13 cellular contexts compared by ENCODE assay signal in genomic region chr7:158730383-158731055, GRCh38. TPM values are rescaled to one million over a fixed set of nuclear protein-coding genes. Genes with fewer than 3 reads are reported as not detected.
DNase-seq lines count a peak whose midpoint lies in the region; ATAC-seq and TF ChIP-seq lines count a peak whose summit lies in the region.
"Had no signal": no experiment of that assay in that cellular context is flagged by ENCODE, and none has a peak within 500 bp of the region (broad histone marks: within the 10 kb centered on the region; RNA-seq: fewer than 3 reads in every experiment).

No MANE protein-coding gene starts in this region.

- no peak overlapping the region for H3K4me3 Mint-ChIP-seq in CD4-positive, CD25-positive, alpha-beta regulatory T cell
- H3K4me3 Mint-ChIP-seq in neural crest cell = no peak overlapping the region
- no peak overlapping the region for H3K4me3 Mint-ChIP-seq in stimulated activated memory B cell treated with anti-CD40 and anti-IgM and Interleukin-4, amounts not matched to agents 10 μg/mL and 1 μg/mL and 100 μg/mL, for 72 hours

- ATAC-seq in CD4-positive, CD25-positive, alpha-beta regulatory T cell (ENCODE audit: low read depth in 2 of 2) = no peak
- ATAC-seq in stimulated activated memory B cell treated with anti-CD40 and anti-IgM and Interleukin-4, amounts not matched to agents 10 μg/mL and 1 μg/mL and 100 μg/mL, for 72 hours = no peak
- ATAC-seq in GM21360 (IDR thresholded peaks at IDR 0.05; ENCODE audit: unreplicated experiment) = no peak
- no peak for ATAC-seq in activated CD4-positive, CD25-positive, alpha-beta regulatory T cell treated with anti-CD3 and anti-CD28 coated beads, Interleukin-2, amount 50 U/mL, for 24 hours
- ATAC-seq: sciatic nerve had no signal

- H3K27me3 ChIP-seq in CD4-positive, CD25-positive, alpha-beta regulatory T cell (ENCODE audit: control insufficient read depth, insufficient read depth, low read length) = no peaks in the 10 kb centered on the region

- H3K4me1 ChIP-seq in CD4-positive, CD25-positive, alpha-beta regulatory T cell (ENCODE audit: control insufficient read depth, insufficient read depth, low read length, poor library complexity, severe bottlenecking) = no peaks in the 10 kb centered on the region
- H3K4me1 ChIP-seq: HAP-1 had no signal

- H3K27me3 Mint-ChIP-seq in CD4-positive, CD25-positive, alpha-beta regulatory T cell = no peaks in the 10 kb centered on the region
- no peaks in the 10 kb centered on the region for H3K27me3 Mint-ChIP-seq in neural crest cell (ENCODE audit: low read depth)
- no peaks in the 10 kb centered on the region for H3K27me3 Mint-ChIP-seq in stimulated activated memory B cell treated with anti-CD40 and anti-IgM and Interleukin-4, amounts not matched to agents 10 μg/mL and 1 μg/mL and 100 μg/mL, for 72 hours

- peaks cover 24% of the 10 kb centered on the region for H3K36me3 Mint-ChIP-seq in CD4-positive, CD25-positive, alpha-beta regulatory T cell
- H3K36me3 Mint-ChIP-seq in neural crest cell (ENCODE audit: low read depth) = peaks cover 13% of the 10 kb centered on the region
- H3K36me3 Mint-ChIP-seq in stimulated activated memory B cell treated with anti-CD40 and anti-IgM and Interleukin-4, amounts not matched to agents 10 μg/mL and 1 μg/mL and 100 μg/mL, for 72 hours = peaks cover 38% of the 10 kb centered on the region

- H3K4me3 ChIP-seq in CD4-positive, CD25-positive, alpha-beta regulatory T cell (ENCODE audit: low read depth, low read length) = no peak overlapping the region
- peak overlapping the region; percentile 36; the same call in 1 of the 2 replicates for H3K4me3 ChIP-seq in SK-N-MC
- H3K4me3 ChIP-seq: HAP-1 had no signal

- H3K9me3 Mint-ChIP-seq in CD4-positive, CD25-positive, alpha-beta regulatory T cell = no peaks in the 10 kb centered on the region
- H3K9me3 Mint-ChIP-seq in neural crest cell = no peaks in the 10 kb centered on the region
- H3K9me3 Mint-ChIP-seq in stimulated activated memory B cell treated with anti-CD40 and anti-IgM and Interleukin-4, amounts not matched to agents 10 μg/mL and 1 μg/mL and 100 μg/mL, for 72 hours = no peaks in the 10 kb centered on the region

- no peak overlapping the region for H3K9ac ChIP-seq in SK-N-MC (ENCODE audit: insufficient read length)

- no peak overlapping the region for H3K27ac ChIP-seq in CD4-positive, CD25-positive, alpha-beta regulatory T cell (ENCODE audit: insufficient read depth, low read length, poor library complexity, severe bottlenecking)
- H3K27ac ChIP-seq in SK-N-MC = no peak overlapping the region
- H3K27ac ChIP-seq: HL-60 had no signal

- no peak for TF ChIP-seq CTCF in neural crest cell (conservative IDR thresholded peaks at IDR 0.05)

- peaks cover 0 to 9% (median 2%) of the 10 kb centered on the region in 4 donors for H3K4me1 Mint-ChIP-seq in CD4-positive, CD25-positive, alpha-beta regulatory T cell
- H3K4me1 Mint-ChIP-seq in neural crest cell = peaks cover 16% of the 10 kb centered on the region
- H3K4me1 Mint-ChIP-seq in stimulated activated memory B cell treated with anti-CD40 and anti-IgM and Interleukin-4, amounts not matched to agents 10 μg/mL and 1 μg/mL and 100 μg/mL, for 72 hours = no peaks in the 10 kb centered on the region

- H3K9me3 ChIP-seq in CD4-positive, CD25-positive, alpha-beta regulatory T cell (ENCODE audit: control insufficient read depth in 2 of 2, low read length in 2 of 2) = no peaks in the 10 kb centered on the region
- H3K9me3 ChIP-seq in SK-N-MC (ENCODE audit: low read depth, low read length) = no peaks in the 10 kb centered on the region
- H3K9me3 ChIP-seq: HAP-1 had no signal

- peak overlapping the region in 2 of 3 donors; percentile 30 to 71 for H3K27ac Mint-ChIP-seq in CD4-positive, CD25-positive, alpha-beta regulatory T cell
- H3K27ac Mint-ChIP-seq in neural crest cell (ENCODE audit: unreplicated experiment) = peak overlapping the region; percentile 1
- no peak overlapping the region for H3K27ac Mint-ChIP-seq in stimulated activated memory B cell treated with anti-CD40 and anti-IgM and Interleukin-4, amounts not matched to agents 10 μg/mL and 1 μg/mL and 100 μg/mL, for 72 hours

- peaks cover 49% of the 10 kb centered on the region for H3K36me3 ChIP-seq in CD4-positive, CD25-positive, alpha-beta regulatory T cell (ENCODE audit: control insufficient read depth, insufficient read depth, low read length)
- H3K36me3 ChIP-seq in SK-N-MC (ENCODE audit: insufficient read depth, low read length) = no peaks in the 10 kb centered on the region
- H3K36me3 ChIP-seq: HAP-1 had no signal

- DNase-seq in CD4-positive, CD25-positive, alpha-beta regulatory T cell = no peak
- DNase-seq in SK-N-MC (ENCODE audit: low read depth, low spot score) = no peak
- DNase-seq in dermis microvascular lymphatic vessel endothelial cell (ENCODE audit: low read depth in 2 of 2) = peak; percentile 40
- DNase-seq in neural crest cell (ENCODE audit: low read depth, low spot score) = no peak
- no peak for DNase-seq in NOMO-1 treated with dmso at 0.1 percent for 144 hours (lab: John Stamatoyannopoulos, UW; ENCODE audit: unreplicated experiment)
- DNase-seq: foreskin fibroblast; NK-92 treated with Interleukin-12 subunit alpha and Interleukin-12 subunit beta, amount 100 ng/mL, for 24 hours had no signal

RNA-seq across cellular contexts. Expression of gene NCAPG2, which starts 25.9 kb away (rescaled TPM):
- total RNA-seq in CD4-positive, CD25-positive, alpha-beta regulatory T cell = 10.6 TPM
- polyA plus RNA-seq in CD4-positive, CD25-positive, alpha-beta regulatory T cell = 1 to 10 TPM; 2.7 to 5.6 (median 3.8) TPM
- 10.7 and 16.8 TPM in 2 replicates for total RNA-seq in dermis microvascular lymphatic vessel endothelial cell
- 84.9 and 86.7 TPM in 2 replicates for total RNA-seq in neural crest cell

Comparison
In these comparisons a context has a peak if more than half of its experiments do, and no peak if none do; other contexts are left out.
1. DNase-seq: peak in dermis microvascular lymphatic vessel endothelial cell (2 of 2); none in CD4-positive, CD25-positive, alpha-beta regulatory T cell (0 of 3), SK-N-MC (single experiment), neural crest cell (single experiment) and NOMO-1 treated with dmso at 0.1 percent for 144 hours (single experiment).